ENCODE assay signal across 18 cellular contexts in genomic region chr9:18012170-18012569, GRCh38.
A peak's percentile ranks its signal among the peaks of the same experiment; 100 is the strongest.
DNase-seq lines count a peak whose midpoint lies in the region; ATAC-seq and TF ChIP-seq lines count a peak whose summit lies in the region.
"Had no signal": no experiment of that assay in that cellular context is flagged by ENCODE, and none has a peak within 500 bp of the region (broad histone marks: within the 10 kb centered on the region; RNA-seq: fewer than 3 reads in every experiment).

No MANE protein-coding gene starts in this region.

- no peak overlapping the region for H3K4me3 ChIP-seq in heart right ventricle
- H3K4me3 ChIP-seq in right cardiac atrium (ENCODE audit: low read length): no peak overlapping the region
- H3K4me3 ChIP-seq: GM12878, GM23248 had no signal

- H3K27me3 ChIP-seq in heart right ventricle (peaks cover 0 to 4% (median 0%) of the 10 kb centered on the region in 7 donors), right cardiac atrium (ENCODE audit: control insufficient read depth, insufficient read depth) (no peaks in the 10 kb centered on the region)

- H3K36me3 ChIP-seq in heart right ventricle: no peaks in the 10 kb centered on the region

- H3K4me1 ChIP-seq in heart right ventricle: no peaks in the 10 kb centered on the region
- no peaks in the 10 kb centered on the region for H3K4me1 ChIP-seq in right cardiac atrium (ENCODE audit: control insufficient read depth, insufficient read depth, low read length)
- H3K4me1 ChIP-seq: Caco-2 had no signal

- intact Hi-C loops in Right ventricle myocardium inferior (cut with DNase I) (no loop called here), cardiac septum (cut with DNase I) (no loop called here), heart right ventricle (cut with DNase I) (no loop called here), right cardiac atrium (cut with DNase I) (no loop called here), left ventricle myocardium superior (cut with micrococcal nuclease) (no loop called here)

- H3K27ac ChIP-seq in heart right ventricle: no peak overlapping the region
- no peak overlapping the region for H3K27ac ChIP-seq in right cardiac atrium (ENCODE audit: low read length)
- H3K27ac ChIP-seq: 22Rv1, GM23248 had no signal

- DNase-seq in Right ventricle myocardium inferior (ENCODE audit: missing footprints): no peak
- DNase-seq in cardiac septum (ENCODE audit: low spot score): no peak
- DNase-seq in heart right ventricle: no peak
- no peak for DNase-seq in right cardiac atrium
- DNase-seq in left ventricle myocardium superior: peak; percentile 31
- DNase-seq in DMS79 treated with DMSO at 0.1 percent for 48 hours (lab: John Stamatoyannopoulos, UW): no peak
- DNase-seq: C1 segment of cervical spinal cord; Caco-2; CD4-positive, CD25-positive, alpha-beta regulatory T cell; CD8-positive, alpha-beta T cell; DMS153; EL; GDM1; GM23248; H7; HCEC 1CT had no signal

- no peak for TF ChIP-seq CTCF in heart right ventricle (IDR thresholded peaks at IDR 0.05)

- WGBS in heart right ventricle, 2 donors: 77 to 81% methylated on average over 4 of the region's 4 CpGs
- 81% methylated on average over 4 of the region's 4 CpGs for whole genome bisulfite sequencing in right cardiac atrium

- ATAC-seq in Right ventricle myocardium inferior (peak; percentile 63), heart right ventricle (peak in 6 of 8 donors; percentile 21 to 66 (median 60)), right cardiac atrium (no peak), left ventricle myocardium superior (peak; percentile 80)
- ATAC-seq: CD8-positive, alpha-beta T cell; GM12878 had no signal

- H3K9me3 ChIP-seq in heart right ventricle (no peaks in the 10 kb centered on the region), right cardiac atrium (ENCODE audit: control insufficient read depth, low read length) (no peaks in the 10 kb centered on the region)
- H3K9me3 ChIP-seq: Caco-2 had no signal

Comparison
In these comparisons a context has a peak if more than half of its experiments do, and no peak if none do; other contexts are left out.
1. ATAC-seq: peak in Right ventricle myocardium inferior (single experiment), heart right ventricle (6 of 8) and left ventricle myocardium superior (single experiment); none in right cardiac atrium (0 of 2).